In the genomic region with DNA sequence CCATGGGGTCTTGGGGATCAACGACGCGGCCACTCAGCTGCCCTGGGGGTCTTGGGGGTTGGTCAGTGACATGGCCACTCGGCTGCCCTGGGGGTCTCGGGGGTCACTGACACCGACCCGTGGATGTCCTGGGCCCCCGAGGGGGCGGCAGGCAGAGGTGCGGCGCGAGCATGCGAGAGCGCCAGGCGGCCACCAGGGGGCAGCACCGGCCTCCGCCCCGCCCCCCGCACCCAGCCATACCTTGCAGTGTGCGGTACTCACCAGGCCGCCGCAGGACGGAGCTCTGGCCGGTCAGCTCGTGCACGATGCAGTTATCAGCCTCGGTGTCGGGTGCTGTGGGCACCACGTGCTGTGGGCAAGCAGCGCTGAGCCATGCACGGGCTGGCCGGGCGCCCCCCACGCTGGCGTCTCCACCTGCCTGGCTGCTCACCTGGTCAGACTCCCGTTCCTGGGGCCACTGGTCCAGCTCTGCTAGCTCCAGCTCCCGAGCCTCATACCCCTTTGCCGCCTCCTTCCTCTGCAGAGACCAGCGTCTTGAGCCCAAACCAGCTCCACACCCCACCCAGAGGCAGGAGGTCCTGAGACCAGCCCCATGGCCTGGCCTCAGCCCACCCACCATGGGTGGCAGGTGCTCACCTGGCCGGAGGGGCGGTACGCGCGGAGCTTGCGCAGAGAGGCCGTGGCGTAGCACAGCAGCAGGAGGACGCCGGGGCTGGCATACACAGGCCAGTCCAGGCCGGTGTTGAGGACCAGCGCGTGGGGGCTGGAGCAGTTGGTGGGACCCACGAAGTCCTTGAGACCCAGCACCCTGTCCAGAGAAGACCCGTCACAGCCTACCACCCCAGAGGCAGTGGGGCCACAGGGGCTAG, we compare ENCODE assay signal across 1 cellular context.
A peak's percentile ranks its signal among the peaks of the same experiment; 100 is the strongest.
TF ChIP-seq lines count a peak whose summit lies in the region.

No MANE protein-coding gene starts in this region.

TF ChIP-seq in K562, 482 proteins besides CTCF, POLR2A, EP300 and RAD21 (continued from another document and continues in another):
- TF ChIP-seq ZNF830 (CRISPR knock-in tag; IDR thresholded peaks at IDR 0.05) (0 out of 2 replicates have a peak, but pooled peaks have one; percentile 12), CREM (IDR thresholded peaks at IDR 0.05; ENCODE audit: low read depth) (peak; percentile 85), KLF13 (tag; IDR thresholded peaks at IDR 0.05; ENCODE audit: borderline replicate concordance, low read depth) (peak; percentile 98), GATAD2B (IDR thresholded peaks at IDR 0.05; ENCODE audit: borderline replicate concordance) (peak; percentile 85; the same call in 1 of the 2 replicates), JUN (IDR thresholded peaks at IDR 0.05; ENCODE audit: borderline replicate concordance, low read depth, low read length) (0 out of 2 replicates have a peak, but pooled peaks have one; percentile 35), JUN (CRISPR knock-in tag; IDR thresholded peaks at IDR 0.05; ENCODE audit: borderline replicate concordance) (no peak), GTF2F1 (IDR thresholded peaks at IDR 0.05; ENCODE audit: low read depth, low read length) (no peak), ZNF263 (CRISPR knock-in tag; IDR thresholded peaks at IDR 0.05; ENCODE audit: borderline replicate concordance) (peak; percentile 76; the same call in 1 of the 2 replicates), ARNT (IDR thresholded peaks at IDR 0.05) (no peak), SP1 (CRISPR knock-in tag; IDR thresholded peaks at IDR 0.05) (peak; percentile 99), ZBTB17 (CRISPR knock-in tag; IDR thresholded peaks at IDR 0.05) (0 out of 2 replicates have a peak, but pooled peaks have one; percentile 71), MBD2 (IDR thresholded peaks at IDR 0.05; ENCODE audit: borderline replicate concordance, low read depth) (no peak), HNRNPK (IDR thresholded peaks at IDR 0.05; ENCODE audit: low read depth, low read length, poor library complexity, severe bottlenecking) (no peak), KDM2B (CRISPR knock-in tag; IDR thresholded peaks at IDR 0.05) (no peak), ZNF347 (CRISPR knock-in tag; IDR thresholded peaks at IDR 0.05; ENCODE audit: low read depth) (no peak), CBFB (CRISPR knock-in tag; IDR thresholded peaks at IDR 0.05) (peak; percentile 78), SUPT5H (IDR thresholded peaks at IDR 0.05) (peak; percentile 28; the same call in 1 of the 2 replicates), MECOM (CRISPR knock-in tag; IDR thresholded peaks at IDR 0.05) (no peak), ZNF695 (CRISPR knock-in tag; IDR thresholded peaks at IDR 0.05) (no peak), POLR2G (IDR thresholded peaks at IDR 0.05; ENCODE audit: low read depth, low read length) (peak; percentile 51), TEAD1 (CRISPR knock-in tag; IDR thresholded peaks at IDR 0.05) (peak; percentile 58 to 88; a peak in 2 of 4 replicates), TEAD4 (IDR thresholded peaks at IDR 0.05; ENCODE audit: low read length) (peak; percentile 19; the same call in 1 of the 2 replicates), TEAD4 (CRISPR knock-in tag; IDR thresholded peaks at IDR 0.05; ENCODE audit: borderline replicate concordance) (0 out of 2 replicates have a peak, but pooled peaks have one; percentile 48), ZC3H4 (CRISPR knock-in tag; IDR thresholded peaks at IDR 0.05; ENCODE audit: borderline replicate concordance) (0 out of 2 replicates have a peak, but pooled peaks have one; percentile 32), HCFC1 (IDR thresholded peaks at IDR 0.05; ENCODE audit: low read depth, low read length) (peak; percentile 60), ZNF561 (CRISPR knock-in tag; conservative IDR thresholded peaks at IDR 0.05) (no peak), RCOR1 (IDR thresholded peaks at IDR 0.05; ENCODE audit: borderline replicate concordance in 1 of 2, low read depth in 2 of 2, low read length in 2 of 2) (peak in 1 of 2 experiments; percentile 82; a peak in 2 of 4 replicates), CEBPG (CRISPR knock-in tag; IDR thresholded peaks at IDR 0.05) (peak; percentile 15; the same call in 1 of the 2 replicates), CEBPG (tag; conservative IDR thresholded peaks at IDR 0.05 in 1 of 2, IDR thresholded peaks at IDR 0.05 in 1 of 2) (no peak), RBFOX2 (IDR thresholded peaks at IDR 0.05; ENCODE audit: low read depth, low read length) (peak; percentile 49; the same call in 1 of the 2 replicates), HEY1 (CRISPR knock-in tag; IDR thresholded peaks at IDR 0.05; ENCODE audit: borderline replicate concordance) (no peak), TOE1 (IDR thresholded peaks at IDR 0.05; ENCODE audit: borderline replicate concordance) (peak; percentile 54; the same call in 1 of the 2 replicates), TOE1 (CRISPR knock-in tag; IDR thresholded peaks at IDR 0.05; ENCODE audit: borderline replicate concordance, low read depth) (peak; percentile 14; the same call in 1 of the 2 replicates), ATF1 (CRISPR knock-in tag; IDR thresholded peaks at IDR 0.05) (no peak), ATF1 (tag; IDR thresholded peaks at IDR 0.05) (peak; percentile 64), RUNX1 (IDR thresholded peaks at IDR 0.05; ENCODE audit: low read depth) (peak; percentile 50; the same call in 1 of the 2 replicates), ZBED1 (IDR thresholded peaks at IDR 0.05) (no peak), SIX5 (IDR thresholded peaks at IDR 0.05; ENCODE audit: borderline replicate concordance in 1 of 2, insufficient read depth in 1 of 2, low read depth in 1 of 2, low read length in 2 of 2) (no peak), CXXC5 (CRISPR knock-in tag; IDR thresholded peaks at IDR 0.05) (peak; percentile 89)
- TF ChIP-seq, protein P1, sequence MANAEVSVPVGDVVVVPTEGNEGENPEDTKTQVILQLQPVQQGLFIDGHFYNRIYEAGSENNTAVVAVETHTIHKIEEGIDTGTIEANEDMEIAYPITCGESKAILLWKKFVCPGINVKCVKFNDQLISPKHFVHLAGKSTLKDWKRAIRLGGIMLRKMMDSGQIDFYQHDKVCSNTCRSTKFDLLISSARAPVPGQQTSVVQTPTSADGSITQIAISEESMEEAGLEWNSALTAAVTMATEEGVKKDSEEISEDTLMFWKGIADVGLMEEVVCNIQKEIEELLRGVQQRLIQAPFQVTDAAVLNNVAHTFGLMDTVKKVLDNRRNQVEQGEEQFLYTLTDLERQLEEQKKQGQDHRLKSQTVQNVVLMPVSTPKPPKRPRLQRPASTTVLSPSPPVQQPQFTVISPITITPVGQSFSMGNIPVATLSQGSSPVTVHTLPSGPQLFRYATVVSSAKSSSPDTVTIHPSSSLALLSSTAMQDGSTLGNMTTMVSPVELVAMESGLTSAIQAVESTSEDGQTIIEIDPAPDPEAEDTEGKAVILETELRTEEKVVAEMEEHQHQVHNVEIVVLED (CRISPR knock-in tag; IDR thresholded peaks at IDR 0.05) = 0 out of 2 replicates have a peak, but pooled peaks have one; percentile 26
- TF ChIP-seq, protein P2, sequence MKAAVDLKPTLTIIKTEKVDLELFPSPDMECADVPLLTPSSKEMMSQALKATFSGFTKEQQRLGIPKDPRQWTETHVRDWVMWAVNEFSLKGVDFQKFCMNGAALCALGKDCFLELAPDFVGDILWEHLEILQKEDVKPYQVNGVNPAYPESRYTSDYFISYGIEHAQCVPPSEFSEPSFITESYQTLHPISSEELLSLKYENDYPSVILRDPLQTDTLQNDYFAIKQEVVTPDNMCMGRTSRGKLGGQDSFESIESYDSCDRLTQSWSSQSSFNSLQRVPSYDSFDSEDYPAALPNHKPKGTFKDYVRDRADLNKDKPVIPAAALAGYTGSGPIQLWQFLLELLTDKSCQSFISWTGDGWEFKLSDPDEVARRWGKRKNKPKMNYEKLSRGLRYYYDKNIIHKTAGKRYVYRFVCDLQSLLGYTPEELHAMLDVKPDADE (conservative IDR thresholded peaks at IDR 0.05; ENCODE audit: control insufficient read depth, low read depth, low read length) = peak; percentile 79
- TF ChIP-seq, protein P3, sequence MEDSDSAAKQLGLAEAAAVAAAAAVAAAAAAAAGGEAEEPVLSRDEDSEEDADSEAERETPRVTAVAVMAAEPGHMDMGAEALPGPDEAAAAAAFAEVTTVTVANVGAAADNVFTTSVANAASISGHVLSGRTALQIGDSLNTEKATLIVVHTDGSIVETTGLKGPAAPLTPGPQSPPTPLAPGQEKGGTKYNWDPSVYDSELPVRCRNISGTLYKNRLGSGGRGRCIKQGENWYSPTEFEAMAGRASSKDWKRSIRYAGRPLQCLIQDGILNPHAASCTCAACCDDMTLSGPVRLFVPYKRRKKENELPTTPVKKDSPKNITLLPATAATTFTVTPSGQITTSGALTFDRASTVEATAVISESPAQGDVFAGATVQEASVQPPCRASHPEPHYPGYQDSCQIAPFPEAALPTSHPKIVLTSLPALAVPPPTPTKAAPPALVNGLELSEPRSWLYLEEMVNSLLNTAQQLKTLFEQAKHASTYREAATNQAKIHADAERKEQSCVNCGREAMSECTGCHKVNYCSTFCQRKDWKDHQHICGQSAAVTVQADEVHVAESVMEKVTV (CRISPR knock-in tag; IDR thresholded peaks at IDR 0.05) = peak; percentile 81
- TF ChIP-seq, protein P4, sequence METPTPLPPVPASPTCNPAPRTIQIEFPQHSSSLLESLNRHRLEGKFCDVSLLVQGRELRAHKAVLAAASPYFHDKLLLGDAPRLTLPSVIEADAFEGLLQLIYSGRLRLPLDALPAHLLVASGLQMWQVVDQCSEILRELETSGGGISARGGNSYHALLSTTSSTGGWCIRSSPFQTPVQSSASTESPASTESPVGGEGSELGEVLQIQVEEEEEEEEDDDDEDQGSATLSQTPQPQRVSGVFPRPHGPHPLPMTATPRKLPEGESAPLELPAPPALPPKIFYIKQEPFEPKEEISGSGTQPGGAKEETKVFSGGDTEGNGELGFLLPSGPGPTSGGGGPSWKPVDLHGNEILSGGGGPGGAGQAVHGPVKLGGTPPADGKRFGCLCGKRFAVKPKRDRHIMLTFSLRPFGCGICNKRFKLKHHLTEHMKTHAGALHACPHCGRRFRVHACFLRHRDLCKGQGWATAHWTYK (CRISPR knock-in tag; IDR thresholded peaks at IDR 0.05) = peak; percentile 77; the same call in 1 of the 2 replicates
- TF ChIP-seq, protein P5, sequence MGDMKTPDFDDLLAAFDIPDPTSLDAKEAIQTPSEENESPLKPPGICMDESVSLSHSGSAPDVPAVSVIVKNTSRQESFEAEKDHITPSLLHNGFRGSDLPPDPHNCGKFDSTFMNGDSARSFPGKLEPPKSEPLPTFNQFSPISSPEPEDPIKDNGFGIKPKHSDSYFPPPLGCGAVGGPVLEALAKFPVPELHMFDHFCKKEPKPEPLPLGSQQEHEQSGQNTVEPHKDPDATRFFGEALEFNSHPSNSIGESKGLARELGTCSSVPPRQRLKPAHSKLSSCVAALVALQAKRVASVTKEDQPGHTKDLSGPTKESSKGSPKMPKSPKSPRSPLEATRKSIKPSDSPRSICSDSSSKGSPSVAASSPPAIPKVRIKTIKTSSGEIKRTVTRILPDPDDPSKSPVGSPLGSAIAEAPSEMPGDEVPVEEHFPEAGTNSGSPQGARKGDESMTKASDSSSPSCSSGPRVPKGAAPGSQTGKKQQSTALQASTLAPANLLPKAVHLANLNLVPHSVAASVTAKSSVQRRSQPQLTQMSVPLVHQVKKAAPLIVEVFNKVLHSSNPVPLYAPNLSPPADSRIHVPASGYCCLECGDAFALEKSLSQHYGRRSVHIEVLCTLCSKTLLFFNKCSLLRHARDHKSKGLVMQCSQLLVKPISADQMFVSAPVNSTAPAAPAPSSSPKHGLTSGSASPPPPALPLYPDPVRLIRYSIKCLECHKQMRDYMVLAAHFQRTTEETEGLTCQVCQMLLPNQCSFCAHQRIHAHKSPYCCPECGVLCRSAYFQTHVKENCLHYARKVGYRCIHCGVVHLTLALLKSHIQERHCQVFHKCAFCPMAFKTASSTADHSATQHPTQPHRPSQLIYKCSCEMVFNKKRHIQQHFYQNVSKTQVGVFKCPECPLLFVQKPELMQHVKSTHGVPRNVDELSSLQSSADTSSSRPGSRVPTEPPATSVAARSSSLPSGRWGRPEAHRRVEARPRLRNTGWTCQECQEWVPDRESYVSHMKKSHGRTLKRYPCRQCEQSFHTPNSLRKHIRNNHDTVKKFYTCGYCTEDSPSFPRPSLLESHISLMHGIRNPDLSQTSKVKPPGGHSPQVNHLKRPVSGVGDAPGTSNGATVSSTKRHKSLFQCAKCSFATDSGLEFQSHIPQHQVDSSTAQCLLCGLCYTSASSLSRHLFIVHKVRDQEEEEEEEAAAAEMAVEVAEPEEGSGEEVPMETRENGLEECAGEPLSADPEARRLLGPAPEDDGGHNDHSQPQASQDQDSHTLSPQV (IDR thresholded peaks at IDR 0.05) = peak; percentile 98
- TF ChIP-seq, protein P6, sequence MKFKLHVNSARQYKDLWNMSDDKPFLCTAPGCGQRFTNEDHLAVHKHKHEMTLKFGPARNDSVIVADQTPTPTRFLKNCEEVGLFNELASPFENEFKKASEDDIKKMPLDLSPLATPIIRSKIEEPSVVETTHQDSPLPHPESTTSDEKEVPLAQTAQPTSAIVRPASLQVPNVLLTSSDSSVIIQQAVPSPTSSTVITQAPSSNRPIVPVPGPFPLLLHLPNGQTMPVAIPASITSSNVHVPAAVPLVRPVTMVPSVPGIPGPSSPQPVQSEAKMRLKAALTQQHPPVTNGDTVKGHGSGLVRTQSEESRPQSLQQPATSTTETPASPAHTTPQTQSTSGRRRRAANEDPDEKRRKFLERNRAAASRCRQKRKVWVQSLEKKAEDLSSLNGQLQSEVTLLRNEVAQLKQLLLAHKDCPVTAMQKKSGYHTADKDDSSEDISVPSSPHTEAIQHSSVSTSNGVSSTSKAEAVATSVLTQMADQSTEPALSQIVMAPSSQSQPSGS (CRISPR knock-in tag; IDR thresholded peaks at IDR 0.05) = peak; percentile 75; the same call in 1 of the 2 replicates
- TF ChIP-seq, protein P7, sequence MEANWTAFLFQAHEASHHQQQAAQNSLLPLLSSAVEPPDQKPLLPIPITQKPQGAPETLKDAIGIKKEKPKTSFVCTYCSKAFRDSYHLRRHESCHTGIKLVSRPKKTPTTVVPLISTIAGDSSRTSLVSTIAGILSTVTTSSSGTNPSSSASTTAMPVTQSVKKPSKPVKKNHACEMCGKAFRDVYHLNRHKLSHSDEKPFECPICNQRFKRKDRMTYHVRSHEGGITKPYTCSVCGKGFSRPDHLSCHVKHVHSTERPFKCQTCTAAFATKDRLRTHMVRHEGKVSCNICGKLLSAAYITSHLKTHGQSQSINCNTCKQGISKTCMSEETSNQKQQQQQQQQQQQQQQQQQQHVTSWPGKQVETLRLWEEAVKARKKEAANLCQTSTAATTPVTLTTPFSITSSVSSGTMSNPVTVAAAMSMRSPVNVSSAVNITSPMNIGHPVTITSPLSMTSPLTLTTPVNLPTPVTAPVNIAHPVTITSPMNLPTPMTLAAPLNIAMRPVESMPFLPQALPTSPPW (CRISPR knock-in tag; IDR thresholded peaks at IDR 0.05) = peak; percentile 98
- TF ChIP-seq, protein P8, sequence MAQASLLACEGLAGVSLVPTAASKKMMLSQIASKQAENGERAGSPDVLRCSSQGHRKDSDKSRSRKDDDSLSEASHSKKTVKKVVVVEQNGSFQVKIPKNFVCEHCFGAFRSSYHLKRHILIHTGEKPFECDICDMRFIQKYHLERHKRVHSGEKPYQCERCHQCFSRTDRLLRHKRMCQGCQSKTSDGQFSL (CRISPR knock-in tag; IDR thresholded peaks at IDR 0.05) = peak; percentile 98
- TF ChIP-seq, protein P8 (tag; IDR thresholded peaks at IDR 0.05) = peak in 1 of 2 experiments; percentile 62; a peak in 1 of 4 replicates
